Comparison of ENCODE assay signal across 8 cellular contexts in the genomic region with DNA sequence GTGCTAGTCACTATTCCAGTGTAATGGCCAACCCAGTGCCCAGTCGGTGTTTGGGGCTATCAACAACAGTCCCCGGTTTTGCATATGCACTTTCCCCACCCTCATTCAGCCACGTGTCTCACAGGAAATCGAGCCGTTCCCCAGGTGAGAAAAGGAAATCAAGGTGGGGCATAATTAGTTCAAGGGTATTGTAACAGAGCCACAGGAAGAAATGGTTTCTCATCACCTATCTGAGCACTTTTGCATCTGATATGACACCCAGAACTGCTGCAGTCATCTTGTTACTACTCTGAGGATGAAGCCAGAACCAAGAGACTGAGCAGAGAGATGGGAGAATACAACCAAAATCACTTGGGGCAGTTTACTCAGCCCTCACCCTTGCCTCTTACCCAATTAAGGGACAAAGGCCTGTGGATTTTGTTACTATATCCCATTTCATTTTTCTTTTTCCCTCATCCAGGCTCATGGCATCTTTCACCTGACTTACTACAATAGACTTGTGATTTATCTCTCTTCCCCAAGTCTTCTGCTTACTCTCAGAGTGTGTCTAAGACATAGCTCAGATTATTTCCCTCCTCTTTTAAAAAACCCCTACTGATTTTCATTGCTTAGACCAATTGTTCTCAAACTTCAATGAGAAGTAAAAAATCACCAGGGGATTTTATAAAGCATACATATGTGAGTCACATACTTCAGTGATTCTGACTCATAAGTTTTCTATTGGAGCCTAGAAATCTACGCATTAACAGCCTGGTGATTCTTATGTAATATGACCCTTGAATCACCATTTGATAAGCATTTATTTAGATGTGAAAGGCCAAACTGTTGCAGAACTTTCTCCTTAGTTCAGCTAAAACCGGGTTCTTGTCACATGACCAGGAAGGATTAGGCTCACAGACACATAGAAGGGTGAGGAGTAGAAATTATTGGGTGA. TPM values are rescaled to one million over a fixed set of nuclear protein-coding genes. Genes with fewer than 3 reads are reported as not detected.
DNase-seq lines count a peak whose midpoint lies in the region; ATAC-seq and TF ChIP-seq lines count a peak whose summit lies in the region.

No MANE protein-coding gene starts in this region.

- H3K4me3 Mint-ChIP-seq in activated CD8-positive, alpha-beta T cell treated with anti-CD3 and anti-CD28 coated beads, Interleukin-2, amount 10 ng/mL, durations not matched to agents 7 days and 5 days, result no peak overlapping the region

- no peaks in the 10 kb centered on the region for H3K9me3 ChIP-seq in thyroid gland

- H3K27ac Mint-ChIP-seq in activated CD8-positive, alpha-beta T cell treated with anti-CD3 and anti-CD28 coated beads, Interleukin-2, amount 10 ng/mL, durations not matched to agents 7 days and 5 days, result peak overlapping the region; percentile 77

- H3K56ac ChIP-seq in mesendoderm (ENCODE audit: low read length), result no peak overlapping the region

- no peak overlapping the region for H3K18ac ChIP-seq in mesendoderm (ENCODE audit: low read length)

- H3K4ac ChIP-seq in mesendoderm (ENCODE audit: low read depth, low read length), result no peak overlapping the region

- no peaks in the 10 kb centered on the region for H3K79me1 ChIP-seq in mesendoderm (ENCODE audit: low read length)

- no peak overlapping the region for H4K8ac ChIP-seq in mesendoderm (ENCODE audit: low read depth, low read length)

- H3K4me3 ChIP-seq in mesendoderm (ENCODE audit: low read length), result no peak overlapping the region
- no peak overlapping the region for H3K4me3 ChIP-seq in thyroid gland (replicated peaks in 1 of 3)

- CTCF ChIA-PET in activated CD8-positive, alpha-beta T cell treated with anti-CD3 and anti-CD28 coated beads, Interleukin-2, amount 10 ng/mL, durations not matched to agents 7 days and 5 days (lab: Charles Lee), result interaction anchor here (1.0 to 2.4 kb wide), 3 partner anchors 38 to 52 kb away, joined by 3 to 11 read pairs (median 3); no protein-coding TSS in a partner anchor

- H3K36me3 ChIP-seq in mesendoderm (ENCODE audit: control insufficient read depth, insufficient read depth, low read length) (no peaks in the 10 kb centered on the region), thyroid gland (no peaks in the 10 kb centered on the region)

- DNase-seq in GM13977 (ENCODE audit: low spot score), result peak; percentile 29
- no peak for DNase-seq in activated CD8-positive, alpha-beta T cell treated with anti-CD3 and anti-CD28 coated beads, Interleukin-2, amount 10 ng/mL, durations not matched to agents 7 days and 5 days
- DNase-seq in mesendoderm, result peak; percentile 23
- no peak for DNase-seq in thyroid gland
- no peak for DNase-seq in DMS153 (lab: John Stamatoyannopoulos, UW)
- DNase-seq in DMS 273 (lab: John Stamatoyannopoulos, UW; ENCODE audit: unreplicated experiment), result no peak

- no peak overlapping the region for H3K23ac ChIP-seq in mesendoderm (ENCODE audit: low read length)

- H3K4me2 ChIP-seq in mesendoderm (ENCODE audit: low read length), result no peak overlapping the region

- in situ Hi-C loops in GM13977 (cut with MboI; ENCODE audit: low pct_unique_long_range_greater_than_20kb, low sequenced_read_pairs, unreplicated experiment), result no loop called here

- H3K27ac ChIP-seq in mesendoderm (ENCODE audit: low read depth, low read length), result no peak overlapping the region
- no peak overlapping the region for H3K27ac ChIP-seq in thyroid gland

- H2AK5ac ChIP-seq in mesendoderm (ENCODE audit: low read length), result no peak overlapping the region

- H4K5ac ChIP-seq in mesendoderm (ENCODE audit: low read length), result no peak overlapping the region

- no peak overlapping the region for H3K9ac ChIP-seq in mesendoderm (ENCODE audit: low read length)

- ATAC-seq in HG03103 (IDR thresholded peaks at IDR 0.05; ENCODE audit: low read depth, unreplicated experiment) (peak; percentile 63), GM18505 (IDR thresholded peaks at IDR 0.05; ENCODE audit: unreplicated experiment) (no peak)
- ATAC-seq in activated CD8-positive, alpha-beta T cell treated with anti-CD3 and anti-CD28 coated beads, Interleukin-2, amount 10 ng/mL, durations not matched to agents 7 days and 5 days, result peak; percentile 39

- H3K4me1 Mint-ChIP-seq in activated CD8-positive, alpha-beta T cell treated with anti-CD3 and anti-CD28 coated beads, Interleukin-2, amount 10 ng/mL, durations not matched to agents 7 days and 5 days (ENCODE audit: low read depth), result peaks cover 33% of the 10 kb centered on the region

- H2BK15ac ChIP-seq in mesendoderm (replicated peaks; ENCODE audit: low read depth), result no peak overlapping the region

- peaks cover 68% of the 10 kb centered on the region for H3K36me3 Mint-ChIP-seq in activated CD8-positive, alpha-beta T cell treated with anti-CD3 and anti-CD28 coated beads, Interleukin-2, amount 10 ng/mL, durations not matched to agents 7 days and 5 days (ENCODE audit: low read depth)

- TF ChIP-seq CTCF in GM13977 (IDR thresholded peaks at IDR 0.05; ENCODE audit: extremely low read depth, insufficient read depth, missing control alignments) (no peak), thyroid gland (IDR thresholded peaks at IDR 0.05) (no peak)

- POLR2A ChIA-PET in activated CD8-positive, alpha-beta T cell treated with anti-CD3 and anti-CD28 coated beads, Interleukin-2, amount 10 ng/mL, durations not matched to agents 7 days and 5 days (lab: Charles Lee), result interaction anchor here (0.6 kb wide), 1 partner anchor 28 kb away, joined by 3 read pairs; no protein-coding TSS in a partner anchor

- no peaks in the 10 kb centered on the region for H3K79me2 ChIP-seq in mesendoderm (ENCODE audit: control insufficient read depth, insufficient read depth, low read length)

- no peak for TF ChIP-seq POLR2A in thyroid gland (IDR thresholded peaks at IDR 0.05)
- TF ChIP-seq POLR2A in GM18505 (IDR thresholded peaks at IDR 0.05; ENCODE audit: borderline replicate concordance, extremely low read depth, insufficient read depth, insufficient read length), result no peak

- H3K9me3 Mint-ChIP-seq in activated CD8-positive, alpha-beta T cell treated with anti-CD3 and anti-CD28 coated beads, Interleukin-2, amount 10 ng/mL, durations not matched to agents 7 days and 5 days (ENCODE audit: insufficient read depth), result peaks cover 10% of the 10 kb centered on the region

- intact Hi-C loops in thyroid gland (cut with DNase I), result no loop called here

- H3K4me1 ChIP-seq in mesendoderm (ENCODE audit: control insufficient read depth, low read depth, low read length) (no peaks in the 10 kb centered on the region), thyroid gland (no peaks in the 10 kb centered on the region)

- H2BK5ac ChIP-seq in mesendoderm (ENCODE audit: low read length), result no peak overlapping the region

- H3K27me3 ChIP-seq in mesendoderm (ENCODE audit: insufficient read depth, low read length, poor library complexity), result no peaks in the 10 kb centered on the region
- H3K27me3 ChIP-seq in thyroid gland, result no peaks in the 10 kb centered on the region

- H2BK120ac ChIP-seq in mesendoderm (ENCODE audit: low read depth, low read length), result no peak overlapping the region

- WGBS in mesendoderm (ENCODE audit: extremely low coverage, insufficient coverage, low lambda C conversion rate), result no CpG with 5 or more reads among the region's 7 CpGs
- WGBS in thyroid gland, 2 donors, result 65 to 72% methylated on average over 7 of the region's 7 CpGs

- H3K27me3 Mint-ChIP-seq in activated CD8-positive, alpha-beta T cell treated with anti-CD3 and anti-CD28 coated beads, Interleukin-2, amount 10 ng/mL, durations not matched to agents 7 days and 5 days (ENCODE audit: low read depth), result no peaks in the 10 kb centered on the region

RNA-seq across cellular contexts. Expression of a gene that starts 40.5 kb away (rescaled TPM):
- total RNA-seq in activated CD8-positive, alpha-beta T cell treated with anti-CD3 and anti-CD28 coated beads, Interleukin-2, amount 10 ng/mL, durations not matched to agents 7 days and 5 days, result 10 to 100 TPM; 54.5 to 58.4 TPM
- not detected for polyA plus RNA-seq in mesendoderm (2013, experiment 1 of 2)
- not detected for polyA plus RNA-seq in mesendoderm (2013, experiment 2 of 2)
- 1 to 10 TPM in 2 of 4 donors, under 1 TPM in 1, not detected in 1; 0.56 to 1.6 (median 1.3) TPM for total RNA-seq in thyroid gland

Comparison
In these comparisons a context has a peak if more than half of its experiments do, and no peak if none do; other contexts are left out.
1. DNase-seq: peak in GM13977 (single experiment) and mesendoderm (single experiment); none in activated CD8-positive, alpha-beta T cell treated with anti-CD3 and anti-CD28 coated beads, Interleukin-2, amount 10 ng/mL, durations not matched to agents 7 days and 5 days (single experiment), thyroid gland (0 of 2), DMS153 (single experiment) and DMS 273 (single experiment).
2. RNA of a gene that starts 40.5 kb away (total RNA-seq): 54.5 to 58.4 TPM in activated CD8-positive, alpha-beta T cell treated with anti-CD3 and anti-CD28 coated beads, Interleukin-2, amount 10 ng/mL, durations not matched to agents 7 days and 5 days; 0.56 to 1.6 TPM in thyroid gland; every median in the first group is over 10 times any median in the second.